ENCODE assay signal across 1 cellular context in the genomic region with DNA sequence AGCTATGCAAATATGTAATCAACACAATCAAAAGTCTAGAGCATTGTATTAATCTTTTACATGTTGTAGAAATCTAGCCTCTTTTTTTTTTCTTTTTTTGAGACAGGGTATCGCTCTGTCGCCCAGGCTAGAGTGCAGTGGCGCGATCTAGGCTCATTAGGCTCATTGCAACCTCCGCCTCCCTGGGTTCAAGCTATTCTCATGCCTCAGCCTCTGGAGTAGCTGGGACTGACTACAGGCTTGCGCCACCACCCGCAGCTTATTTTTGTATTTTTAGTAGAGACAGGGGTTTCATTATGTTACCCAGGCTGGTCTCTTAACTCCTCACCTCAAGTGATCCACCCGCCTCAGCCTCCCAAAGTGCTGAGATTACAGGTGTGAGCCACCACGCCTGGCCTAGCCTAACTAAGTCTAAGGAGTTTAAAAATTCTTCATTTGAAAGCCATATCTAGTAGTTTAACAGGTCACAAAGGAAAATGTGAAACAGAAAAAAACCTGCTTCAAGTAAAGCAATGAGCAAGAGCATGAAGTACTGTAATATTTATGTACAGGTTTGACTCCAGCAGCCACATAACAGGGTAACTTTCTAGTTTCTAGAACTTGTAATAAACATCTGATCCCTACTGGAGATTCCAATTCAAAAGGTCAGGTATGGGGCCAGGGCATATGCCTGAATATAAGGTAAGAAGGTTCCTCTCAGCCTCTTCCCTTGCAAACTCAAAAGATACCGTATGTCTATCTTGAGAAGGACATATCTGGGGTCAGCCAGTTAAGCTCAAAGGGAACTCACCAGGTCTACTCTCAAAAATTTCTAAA.
TF ChIP-seq lines count a peak whose summit lies in the region.

No MANE protein-coding gene starts in this region.

TF ChIP-seq in SK-N-SH, 30 proteins besides CTCF, POLR2A, EP300 and RAD21 (continued from another document):
- TF ChIP-seq SIN3A (IDR thresholded peaks at IDR 0.05; ENCODE audit: borderline replicate concordance, low read depth, low read length): no peak
- no peak for TF ChIP-seq SMC3 (IDR thresholded peaks at IDR 0.05; ENCODE audit: low read depth, low read length)
